In the genomic region with DNA sequence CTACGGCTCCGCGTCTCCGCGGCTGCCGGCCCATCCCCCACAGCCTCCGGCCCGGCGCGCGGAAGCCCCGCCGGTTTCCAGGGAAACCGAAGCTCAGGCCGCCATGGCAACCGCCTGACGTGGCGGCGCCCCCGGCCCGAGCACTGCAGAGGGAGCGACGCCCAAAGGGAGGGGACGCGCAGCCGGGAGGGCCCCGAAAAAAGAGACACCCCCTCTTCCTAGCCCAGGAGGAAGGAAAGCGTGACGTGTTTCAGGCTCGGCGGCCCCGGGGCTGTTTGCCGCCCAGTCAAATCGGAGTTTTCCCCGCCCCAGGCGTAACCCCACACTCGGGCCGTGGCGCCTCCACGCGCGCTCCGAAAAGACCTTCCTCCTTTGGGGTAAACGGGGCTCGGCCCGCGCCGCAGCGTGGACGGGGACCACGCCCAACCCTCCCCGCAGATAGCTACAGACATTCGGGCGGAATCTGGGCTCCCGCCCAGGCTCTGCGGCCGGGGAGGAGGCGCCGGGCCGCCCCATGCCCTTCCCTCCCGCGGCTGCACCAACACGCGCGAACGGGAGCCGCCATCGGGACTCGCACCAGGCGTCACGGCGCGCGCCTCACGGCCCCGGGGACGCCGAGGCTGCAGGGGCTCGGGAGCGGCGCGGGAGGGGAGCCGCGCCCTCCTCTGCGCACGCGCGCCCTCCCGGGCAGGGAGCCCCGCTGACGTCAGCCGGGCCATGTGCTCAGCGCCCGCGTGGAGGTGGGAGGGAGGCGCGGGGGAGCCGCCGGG, we compare ENCODE assay signal across 1 cellular context.
TF ChIP-seq lines count a peak whose summit lies in the region.

No MANE protein-coding gene starts in this region.

TF ChIP-seq in K562, 482 proteins besides CTCF, POLR2A, EP300 and RAD21 (continued from another document):
- TF ChIP-seq, protein P1, sequence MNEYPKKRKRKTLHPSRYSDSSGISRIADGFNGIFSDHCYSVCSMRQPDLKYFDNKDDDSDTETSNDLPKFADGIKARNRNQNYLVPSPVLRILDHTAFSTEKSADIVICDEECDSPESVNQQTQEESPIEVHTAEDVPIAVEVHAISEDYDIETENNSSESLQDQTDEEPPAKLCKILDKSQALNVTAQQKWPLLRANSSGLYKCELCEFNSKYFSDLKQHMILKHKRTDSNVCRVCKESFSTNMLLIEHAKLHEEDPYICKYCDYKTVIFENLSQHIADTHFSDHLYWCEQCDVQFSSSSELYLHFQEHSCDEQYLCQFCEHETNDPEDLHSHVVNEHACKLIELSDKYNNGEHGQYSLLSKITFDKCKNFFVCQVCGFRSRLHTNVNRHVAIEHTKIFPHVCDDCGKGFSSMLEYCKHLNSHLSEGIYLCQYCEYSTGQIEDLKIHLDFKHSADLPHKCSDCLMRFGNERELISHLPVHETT (CRISPR knock-in tag; conservative IDR thresholded peaks at IDR 0.05 in 1 of 2, IDR thresholded peaks at IDR 0.05 in 1 of 2), result peak in 1 of 2 experiments; percentile 33; a peak in 1 of 4 replicates
- TF ChIP-seq LARP7 (IDR thresholded peaks at IDR 0.05), result no peak
- TF ChIP-seq, protein P2, sequence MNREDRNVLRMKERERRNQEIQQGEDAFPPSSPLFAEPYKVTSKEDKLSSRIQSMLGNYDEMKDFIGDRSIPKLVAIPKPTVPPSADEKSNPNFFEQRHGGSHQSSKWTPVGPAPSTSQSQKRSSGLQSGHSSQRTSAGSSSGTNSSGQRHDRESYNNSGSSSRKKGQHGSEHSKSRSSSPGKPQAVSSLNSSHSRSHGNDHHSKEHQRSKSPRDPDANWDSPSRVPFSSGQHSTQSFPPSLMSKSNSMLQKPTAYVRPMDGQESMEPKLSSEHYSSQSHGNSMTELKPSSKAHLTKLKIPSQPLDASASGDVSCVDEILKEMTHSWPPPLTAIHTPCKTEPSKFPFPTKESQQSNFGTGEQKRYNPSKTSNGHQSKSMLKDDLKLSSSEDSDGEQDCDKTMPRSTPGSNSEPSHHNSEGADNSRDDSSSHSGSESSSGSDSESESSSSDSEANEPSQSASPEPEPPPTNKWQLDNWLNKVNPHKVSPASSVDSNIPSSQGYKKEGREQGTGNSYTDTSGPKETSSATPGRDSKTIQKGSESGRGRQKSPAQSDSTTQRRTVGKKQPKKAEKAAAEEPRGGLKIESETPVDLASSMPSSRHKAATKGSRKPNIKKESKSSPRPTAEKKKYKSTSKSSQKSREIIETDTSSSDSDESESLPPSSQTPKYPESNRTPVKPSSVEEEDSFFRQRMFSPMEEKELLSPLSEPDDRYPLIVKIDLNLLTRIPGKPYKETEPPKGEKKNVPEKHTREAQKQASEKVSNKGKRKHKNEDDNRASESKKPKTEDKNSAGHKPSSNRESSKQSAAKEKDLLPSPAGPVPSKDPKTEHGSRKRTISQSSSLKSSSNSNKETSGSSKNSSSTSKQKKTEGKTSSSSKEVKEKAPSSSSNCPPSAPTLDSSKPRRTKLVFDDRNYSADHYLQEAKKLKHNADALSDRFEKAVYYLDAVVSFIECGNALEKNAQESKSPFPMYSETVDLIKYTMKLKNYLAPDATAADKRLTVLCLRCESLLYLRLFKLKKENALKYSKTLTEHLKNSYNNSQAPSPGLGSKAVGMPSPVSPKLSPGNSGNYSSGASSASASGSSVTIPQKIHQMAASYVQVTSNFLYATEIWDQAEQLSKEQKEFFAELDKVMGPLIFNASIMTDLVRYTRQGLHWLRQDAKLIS (CRISPR knock-in tag; IDR thresholded peaks at IDR 0.05), result no peak
- TF ChIP-seq IRF2 (CRISPR knock-in tag; IDR thresholded peaks at IDR 0.05), result no peak
- TF ChIP-seq, protein P3, sequence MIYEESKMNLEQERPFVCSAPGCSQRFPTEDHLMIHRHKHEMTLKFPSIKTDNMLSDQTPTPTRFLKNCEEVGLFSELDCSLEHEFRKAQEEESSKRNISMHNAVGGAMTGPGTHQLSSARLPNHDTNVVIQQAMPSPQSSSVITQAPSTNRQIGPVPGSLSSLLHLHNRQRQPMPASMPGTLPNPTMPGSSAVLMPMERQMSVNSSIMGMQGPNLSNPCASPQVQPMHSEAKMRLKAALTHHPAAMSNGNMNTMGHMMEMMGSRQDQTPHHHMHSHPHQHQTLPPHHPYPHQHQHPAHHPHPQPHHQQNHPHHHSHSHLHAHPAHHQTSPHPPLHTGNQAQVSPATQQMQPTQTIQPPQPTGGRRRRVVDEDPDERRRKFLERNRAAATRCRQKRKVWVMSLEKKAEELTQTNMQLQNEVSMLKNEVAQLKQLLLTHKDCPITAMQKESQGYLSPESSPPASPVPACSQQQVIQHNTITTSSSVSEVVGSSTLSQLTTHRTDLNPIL (CRISPR knock-in tag; IDR thresholded peaks at IDR 0.05), result no peak
- TF ChIP-seq NELFE (IDR thresholded peaks at IDR 0.05; ENCODE audit: insufficient read depth, insufficient read length), result no peak
- TF ChIP-seq, protein P4, sequence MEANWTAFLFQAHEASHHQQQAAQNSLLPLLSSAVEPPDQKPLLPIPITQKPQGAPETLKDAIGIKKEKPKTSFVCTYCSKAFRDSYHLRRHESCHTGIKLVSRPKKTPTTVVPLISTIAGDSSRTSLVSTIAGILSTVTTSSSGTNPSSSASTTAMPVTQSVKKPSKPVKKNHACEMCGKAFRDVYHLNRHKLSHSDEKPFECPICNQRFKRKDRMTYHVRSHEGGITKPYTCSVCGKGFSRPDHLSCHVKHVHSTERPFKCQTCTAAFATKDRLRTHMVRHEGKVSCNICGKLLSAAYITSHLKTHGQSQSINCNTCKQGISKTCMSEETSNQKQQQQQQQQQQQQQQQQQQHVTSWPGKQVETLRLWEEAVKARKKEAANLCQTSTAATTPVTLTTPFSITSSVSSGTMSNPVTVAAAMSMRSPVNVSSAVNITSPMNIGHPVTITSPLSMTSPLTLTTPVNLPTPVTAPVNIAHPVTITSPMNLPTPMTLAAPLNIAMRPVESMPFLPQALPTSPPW (CRISPR knock-in tag; IDR thresholded peaks at IDR 0.05), result peak; percentile 97; the same call in 1 of the 2 replicates
- no peak for TF ChIP-seq TCFL5 (CRISPR knock-in tag; conservative IDR thresholded peaks at IDR 0.05)
- no peak; the same call in 1 of the 2 replicates for TF ChIP-seq LEF1 (IDR thresholded peaks at IDR 0.05)
- no peak for TF ChIP-seq HDAC3 (IDR thresholded peaks at IDR 0.05; ENCODE audit: borderline replicate concordance, partially characterized antibody)
- no peak for TF ChIP-seq U2AF1 (optimal IDR thresholded peaks at IDR 0.05; ENCODE audit: low read depth, low read length)
- TF ChIP-seq, protein P5, sequence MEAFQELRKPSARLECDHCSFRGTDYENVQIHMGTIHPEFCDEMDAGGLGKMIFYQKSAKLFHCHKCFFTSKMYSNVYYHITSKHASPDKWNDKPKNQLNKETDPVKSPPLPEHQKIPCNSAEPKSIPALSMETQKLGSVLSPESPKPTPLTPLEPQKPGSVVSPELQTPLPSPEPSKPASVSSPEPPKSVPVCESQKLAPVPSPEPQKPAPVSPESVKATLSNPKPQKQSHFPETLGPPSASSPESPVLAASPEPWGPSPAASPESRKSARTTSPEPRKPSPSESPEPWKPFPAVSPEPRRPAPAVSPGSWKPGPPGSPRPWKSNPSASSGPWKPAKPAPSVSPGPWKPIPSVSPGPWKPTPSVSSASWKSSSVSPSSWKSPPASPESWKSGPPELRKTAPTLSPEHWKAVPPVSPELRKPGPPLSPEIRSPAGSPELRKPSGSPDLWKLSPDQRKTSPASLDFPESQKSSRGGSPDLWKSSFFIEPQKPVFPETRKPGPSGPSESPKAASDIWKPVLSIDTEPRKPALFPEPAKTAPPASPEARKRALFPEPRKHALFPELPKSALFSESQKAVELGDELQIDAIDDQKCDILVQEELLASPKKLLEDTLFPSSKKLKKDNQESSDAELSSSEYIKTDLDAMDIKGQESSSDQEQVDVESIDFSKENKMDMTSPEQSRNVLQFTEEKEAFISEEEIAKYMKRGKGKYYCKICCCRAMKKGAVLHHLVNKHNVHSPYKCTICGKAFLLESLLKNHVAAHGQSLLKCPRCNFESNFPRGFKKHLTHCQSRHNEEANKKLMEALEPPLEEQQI (IDR thresholded peaks at IDR 0.05), result no peak
- TF ChIP-seq PHF21A (IDR thresholded peaks at IDR 0.05; ENCODE audit: borderline replicate concordance, low read depth), result no peak
- TF ChIP-seq MAFK (IDR thresholded peaks at IDR 0.05; ENCODE audit: low read length), result no peak
- TF ChIP-seq TCF7L2 (IDR thresholded peaks at IDR 0.05; ENCODE audit: low read depth, low read length), result no peak
- no peak for TF ChIP-seq ZNF780A (CRISPR knock-in tag; IDR thresholded peaks at IDR 0.05)
- peak; percentile 60; the same call in 1 of the 2 replicates for TF ChIP-seq CREB1 (IDR thresholded peaks at IDR 0.05)
- peak; percentile 65 for TF ChIP-seq CREB1 (CRISPR knock-in tag; IDR thresholded peaks at IDR 0.05)
- TF ChIP-seq CTBP1 (IDR thresholded peaks at IDR 0.05; ENCODE audit: borderline replicate concordance), result no peak; the same call in none of the 2 replicates
- TF ChIP-seq TEAD1 (CRISPR knock-in tag; IDR thresholded peaks at IDR 0.05), result peak in 1 of 2 experiments; percentile 32; a peak in 1 of 4 replicates
- no peak for TF ChIP-seq COPS2 (conservative IDR thresholded peaks at IDR 0.05)
- TF ChIP-seq NR2F6 (CRISPR knock-in tag; IDR thresholded peaks at IDR 0.05), result no peak
- no peak for TF ChIP-seq GATAD2B (IDR thresholded peaks at IDR 0.05; ENCODE audit: borderline replicate concordance)
- no peak for TF ChIP-seq MCM2 (IDR thresholded peaks at IDR 0.05; ENCODE audit: low read depth)
- no peak for TF ChIP-seq RBM25 (IDR thresholded peaks at IDR 0.05; ENCODE audit: low read depth, low read length, severe bottlenecking)
- no peak for TF ChIP-seq PCBP1 (IDR thresholded peaks at IDR 0.05; ENCODE audit: low read depth, low read length, poor library complexity, severe bottlenecking)
- TF ChIP-seq KHSRP (IDR thresholded peaks at IDR 0.05), result no peak
- no peak for TF ChIP-seq NEUROD1 (IDR thresholded peaks at IDR 0.05; ENCODE audit: borderline replicate concordance, low read depth, low read length, partially characterized antibody)
- TF ChIP-seq, protein P6, sequence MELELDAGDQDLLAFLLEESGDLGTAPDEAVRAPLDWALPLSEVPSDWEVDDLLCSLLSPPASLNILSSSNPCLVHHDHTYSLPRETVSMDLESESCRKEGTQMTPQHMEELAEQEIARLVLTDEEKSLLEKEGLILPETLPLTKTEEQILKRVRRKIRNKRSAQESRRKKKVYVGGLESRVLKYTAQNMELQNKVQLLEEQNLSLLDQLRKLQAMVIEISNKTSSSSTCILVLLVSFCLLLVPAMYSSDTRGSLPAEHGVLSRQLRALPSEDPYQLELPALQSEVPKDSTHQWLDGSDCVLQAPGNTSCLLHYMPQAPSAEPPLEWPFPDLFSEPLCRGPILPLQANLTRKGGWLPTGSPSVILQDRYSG (tag; conservative IDR thresholded peaks at IDR 0.05; ENCODE audit: low read depth), result no peak
- no peak for TF ChIP-seq ZNF282 (CRISPR knock-in tag; IDR thresholded peaks at IDR 0.05)
- TF ChIP-seq DMBX1 (CRISPR knock-in tag; IDR thresholded peaks at IDR 0.05; ENCODE audit: borderline replicate concordance), result no peak
- no peak for TF ChIP-seq RBM39 (optimal IDR thresholded peaks at IDR 0.05; ENCODE audit: low read depth, low read length)
- TF ChIP-seq, protein P7, sequence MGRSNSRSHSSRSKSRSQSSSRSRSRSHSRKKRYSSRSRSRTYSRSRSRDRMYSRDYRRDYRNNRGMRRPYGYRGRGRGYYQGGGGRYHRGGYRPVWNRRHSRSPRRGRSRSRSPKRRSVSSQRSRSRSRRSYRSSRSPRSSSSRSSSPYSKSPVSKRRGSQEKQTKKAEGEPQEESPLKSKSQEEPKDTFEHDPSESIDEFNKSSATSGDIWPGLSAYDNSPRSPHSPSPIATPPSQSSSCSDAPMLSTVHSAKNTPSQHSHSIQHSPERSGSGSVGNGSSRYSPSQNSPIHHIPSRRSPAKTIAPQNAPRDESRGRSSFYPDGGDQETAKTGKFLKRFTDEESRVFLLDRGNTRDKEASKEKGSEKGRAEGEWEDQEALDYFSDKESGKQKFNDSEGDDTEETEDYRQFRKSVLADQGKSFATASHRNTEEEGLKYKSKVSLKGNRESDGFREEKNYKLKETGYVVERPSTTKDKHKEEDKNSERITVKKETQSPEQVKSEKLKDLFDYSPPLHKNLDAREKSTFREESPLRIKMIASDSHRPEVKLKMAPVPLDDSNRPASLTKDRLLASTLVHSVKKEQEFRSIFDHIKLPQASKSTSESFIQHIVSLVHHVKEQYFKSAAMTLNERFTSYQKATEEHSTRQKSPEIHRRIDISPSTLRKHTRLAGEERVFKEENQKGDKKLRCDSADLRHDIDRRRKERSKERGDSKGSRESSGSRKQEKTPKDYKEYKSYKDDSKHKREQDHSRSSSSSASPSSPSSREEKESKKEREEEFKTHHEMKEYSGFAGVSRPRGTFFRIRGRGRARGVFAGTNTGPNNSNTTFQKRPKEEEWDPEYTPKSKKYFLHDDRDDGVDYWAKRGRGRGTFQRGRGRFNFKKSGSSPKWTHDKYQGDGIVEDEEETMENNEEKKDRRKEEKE (IDR thresholded peaks at IDR 0.05; ENCODE audit: borderline replicate concordance in 1 of 2, control insufficient read depth in 1 of 2, low read depth in 2 of 2, low read length in 1 of 2), result no peak
TF ChIP-seq in K562: peak in this region for 78.
